Comparison of ENCODE assay signal across 29 cellular contexts in genomic region chr3:65093641-65094040, GRCh38.
"Had no signal": no experiment of that assay in that cellular context is flagged by ENCODE, and none has a peak within 500 bp of the region (broad histone marks: within the 10 kb centered on the region; RNA-seq: fewer than 3 reads in every experiment).

No MANE protein-coding gene starts in this region.

- H3K9me3 Mint-ChIP-seq: nephron, neural progenitor cell had no signal

- H2AFZ ChIP-seq: neural progenitor cell, parathyroid adenoma had no signal

- H3K79me2 ChIP-seq: parathyroid adenoma had no signal

- H3K4me3 Mint-ChIP-seq: natural killer cell; nephron; neural progenitor cell; stimulated activated naive B cell treated with anti-CD40 and anti-IgM and Interleukin-4, amounts not matched to agents 10 μg/mL and 1 μg/mL and 100 μg/mL, for 72 hours; stimulated activated naive CD8-positive, alpha-beta T cell treated with anti-CD3 and anti-CD28 coated beads, Interleukin-15, Interleukin-2, amounts not matched to agents 100 ng/mL and 50 ng/mL, for 24 hours had no signal

- H3K9me3 ChIP-seq: ovary, psoas muscle, right lobe of liver, sigmoid colon, spleen, stomach, thoracic aorta, thyroid gland, tibial nerve, upper lobe of left lung, vagina had no signal

- DNase-seq: natural killer cell; occipital lobe; ovary; posterior cingulate gyrus; psoas muscle; right cardiac atrium; right lobe of liver; sigmoid colon; small intestine; spleen; stimulated activated CD4-positive, alpha-beta T cell treated with anti-CD3 and anti-CD28 coated beads, Interleukin-12 subunit alpha, Interleukin-12 subunit beta, amount 100 ng/mL, for 4 hours; stimulated activated CD4-positive, alpha-beta T cell treated with anti-CD3 and anti-CD28 coated beads, Interleukin-1b, Interleukin-23, amount 100 ng/mL, for 48 hours; stimulated activated CD4-positive, alpha-beta T cell treated with anti-CD3 and anti-CD28 coated beads, Interleukin-4, amount 100 ng/mL, for 1 hour; stimulated activated CD4-positive, alpha-beta T cell treated with anti-CD3 and anti-CD28 coated beads, Interleukin-4, amount 100 ng/mL, for 4 hours; stimulated activated CD8-positive, alpha-beta memory T cell treated with anti-CD3 and anti-CD28 coated beads, Interleukin-4, amount 100 ng/mL, for 48 hours; stimulated activated naive B cell treated with anti-CD40 and anti-IgM and Interleukin-4, amounts not matched to agents 10 μg/mL and 1 μg/mL and 100 μg/mL, for 72 hours; stimulated activated naive CD4-positive, alpha-beta T cell treated with Interleukin-2 at 50 U/mL for 16 hours; stomach; thyroid gland; trophoblast cell; upper lobe of left lung had no signal

- H3K27ac Mint-ChIP-seq: natural killer cell; nephron; neural progenitor cell; progenitor cell of endocrine pancreas; stimulated activated naive B cell treated with anti-CD40 and anti-IgM and Interleukin-4, amounts not matched to agents 10 μg/mL and 1 μg/mL and 100 μg/mL, for 72 hours; stimulated activated naive CD8-positive, alpha-beta T cell treated with anti-CD3 and anti-CD28 coated beads, Interleukin-15, Interleukin-2, amounts not matched to agents 100 ng/mL and 50 ng/mL, for 24 hours had no signal

- H3K27me3 Mint-ChIP-seq: progenitor cell of endocrine pancreas; stimulated activated naive B cell treated with anti-CD40 and anti-IgM and Interleukin-4, amounts not matched to agents 10 μg/mL and 1 μg/mL and 100 μg/mL, for 72 hours; stimulated activated naive CD8-positive, alpha-beta T cell treated with anti-CD3 and anti-CD28 coated beads, Interleukin-15, Interleukin-2, amounts not matched to agents 100 ng/mL and 50 ng/mL, for 24 hours had no signal

- H3K9ac ChIP-seq: neural progenitor cell, parathyroid adenoma had no signal

- H3K4me2 ChIP-seq: neural progenitor cell had no signal

- H3K27ac ChIP-seq: neural progenitor cell, ovary, parathyroid adenoma, psoas muscle, right lobe of liver, sigmoid colon, spleen, stomach, thoracic aorta, thyroid gland, tibial nerve, upper lobe of left lung, vagina had no signal

- H3K4me1 ChIP-seq: parathyroid adenoma, psoas muscle, right lobe of liver, sigmoid colon, spleen, stomach, thyroid gland, tibial nerve, upper lobe of left lung, vagina had no signal

- ATAC-seq: natural killer cell; psoas muscle; right cardiac atrium; right lobe of liver; stimulated activated naive B cell treated with anti-CD40 and anti-IgM and Interleukin-4, amounts not matched to agents 10 μg/mL and 1 μg/mL and 100 μg/mL, for 72 hours had no signal

- H3K36me3 Mint-ChIP-seq: natural killer cell; neural progenitor cell; stimulated activated naive B cell treated with anti-CD40 and anti-IgM and Interleukin-4, amounts not matched to agents 10 μg/mL and 1 μg/mL and 100 μg/mL, for 72 hours had no signal

- H3K36me3 ChIP-seq: neural progenitor cell, ovary, right lobe of liver, sigmoid colon, spleen, stomach, thoracic aorta, thyroid gland, tibial nerve, upper lobe of left lung, vagina had no signal

- H3K4me3 ChIP-seq: neural progenitor cell, ovary, psoas muscle, right lobe of liver, sigmoid colon, spleen, stomach, thoracic aorta, thyroid gland, tibial nerve, upper lobe of left lung, vagina had no signal

- H3K4me1 Mint-ChIP-seq: natural killer cell; neural progenitor cell; stimulated activated naive B cell treated with anti-CD40 and anti-IgM and Interleukin-4, amounts not matched to agents 10 μg/mL and 1 μg/mL and 100 μg/mL, for 72 hours had no signal

- H3K27me3 ChIP-seq: neural progenitor cell, ovary, right lobe of liver, sigmoid colon, spleen, stomach, thyroid gland, tibial nerve, upper lobe of left lung, vagina had no signal
